1 cellular context compared by ENCODE assay signal in the genomic region with DNA sequence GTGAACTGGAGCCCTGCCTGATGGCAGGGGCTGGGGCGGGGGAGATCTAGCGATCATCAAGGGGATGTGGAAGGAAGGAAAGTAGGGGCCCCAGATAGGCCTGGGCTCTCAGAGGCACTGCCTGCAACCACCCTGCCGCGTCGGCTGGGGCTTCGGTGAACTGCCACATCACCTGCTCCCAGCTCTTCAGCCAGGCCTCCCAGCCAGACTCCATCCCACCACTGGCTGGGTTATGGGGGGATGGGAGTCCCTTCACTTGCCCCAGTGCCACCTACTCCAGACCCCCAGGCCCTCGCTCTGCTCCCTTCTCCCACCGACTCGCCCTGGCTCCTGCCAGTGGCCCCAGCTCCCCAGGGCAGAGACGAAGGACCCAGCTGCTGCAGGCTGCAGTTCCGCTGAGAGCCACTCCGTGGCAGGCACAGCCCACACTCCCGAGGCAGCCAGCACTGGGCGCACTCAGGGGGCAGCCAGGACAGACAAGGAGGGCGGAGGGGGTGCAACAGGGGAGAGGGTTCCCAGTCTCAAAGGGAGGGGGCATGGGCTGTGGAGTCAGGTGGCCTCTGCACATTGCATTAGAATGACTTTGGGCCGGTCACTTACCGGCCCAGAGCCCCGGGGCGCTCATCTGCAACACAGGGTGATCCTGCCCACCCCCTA.
TF ChIP-seq lines count a peak whose summit lies in the region.

No MANE protein-coding gene starts in this region.

TF ChIP-seq in HepG2, 621 proteins besides CTCF, POLR2A, EP300 and RAD21 (continued from another document):
- peak; percentile 26 for TF ChIP-seq ZNF687 (CRISPR knock-in tag; IDR thresholded peaks at IDR 0.05)
- TF ChIP-seq ZNF225 (CRISPR knock-in tag; IDR thresholded peaks at IDR 0.05) = 0 out of 2 replicates have a peak, but pooled peaks have one; percentile 18
- no peak for TF ChIP-seq KAT7 (CRISPR knock-in tag; IDR thresholded peaks at IDR 0.05; ENCODE audit: borderline replicate concordance)
- TF ChIP-seq NFKB2 (CRISPR knock-in tag; IDR thresholded peaks at IDR 0.05; ENCODE audit: borderline replicate concordance) = no peak
- no peak for TF ChIP-seq ZSCAN12 (CRISPR knock-in tag; IDR thresholded peaks at IDR 0.05)
- peak; percentile 20; the same call in 1 of the 2 replicates for TF ChIP-seq SP2 (CRISPR knock-in tag; IDR thresholded peaks at IDR 0.05)
- TF ChIP-seq RAD51 (IDR thresholded peaks at IDR 0.05; ENCODE audit: borderline replicate concordance) = no peak
- TF ChIP-seq STAG1 (CRISPR knock-in tag; IDR thresholded peaks at IDR 0.05) = peak; percentile 92
- TF ChIP-seq THYN1 (CRISPR knock-in tag; IDR thresholded peaks at IDR 0.05; ENCODE audit: borderline replicate concordance, low read depth) = no peak
- no peak for TF ChIP-seq ZNF709 (CRISPR knock-in tag; IDR thresholded peaks at IDR 0.05)
- no peak for TF ChIP-seq ZNF614 (CRISPR knock-in tag; IDR thresholded peaks at IDR 0.05; ENCODE audit: borderline replicate concordance)
- no peak for TF ChIP-seq RFXANK (CRISPR knock-in tag; IDR thresholded peaks at IDR 0.05)
- TF ChIP-seq ZNF567 (CRISPR knock-in tag; IDR thresholded peaks at IDR 0.05; ENCODE audit: borderline replicate concordance) = no peak
- no peak for TF ChIP-seq ZC3H4 (CRISPR knock-in tag; IDR thresholded peaks at IDR 0.05; ENCODE audit: borderline replicate concordance)
- no peak for TF ChIP-seq RFX1 (IDR thresholded peaks at IDR 0.05)
- TF ChIP-seq ZMYM4 (CRISPR knock-in tag; IDR thresholded peaks at IDR 0.05) = no peak
- no peak for TF ChIP-seq ZNF331 (CRISPR knock-in tag; IDR thresholded peaks at IDR 0.05)
- TF ChIP-seq ZNF367 (CRISPR knock-in tag; IDR thresholded peaks at IDR 0.05; ENCODE audit: borderline replicate concordance) = no peak
- TF ChIP-seq NRL (CRISPR knock-in tag; IDR thresholded peaks at IDR 0.05; ENCODE audit: borderline replicate concordance) = 0 out of 2 replicates have a peak, but pooled peaks have one; percentile 50
- TF ChIP-seq PBX2 (CRISPR knock-in tag; IDR thresholded peaks at IDR 0.05) = no peak
- TF ChIP-seq, protein P1, sequence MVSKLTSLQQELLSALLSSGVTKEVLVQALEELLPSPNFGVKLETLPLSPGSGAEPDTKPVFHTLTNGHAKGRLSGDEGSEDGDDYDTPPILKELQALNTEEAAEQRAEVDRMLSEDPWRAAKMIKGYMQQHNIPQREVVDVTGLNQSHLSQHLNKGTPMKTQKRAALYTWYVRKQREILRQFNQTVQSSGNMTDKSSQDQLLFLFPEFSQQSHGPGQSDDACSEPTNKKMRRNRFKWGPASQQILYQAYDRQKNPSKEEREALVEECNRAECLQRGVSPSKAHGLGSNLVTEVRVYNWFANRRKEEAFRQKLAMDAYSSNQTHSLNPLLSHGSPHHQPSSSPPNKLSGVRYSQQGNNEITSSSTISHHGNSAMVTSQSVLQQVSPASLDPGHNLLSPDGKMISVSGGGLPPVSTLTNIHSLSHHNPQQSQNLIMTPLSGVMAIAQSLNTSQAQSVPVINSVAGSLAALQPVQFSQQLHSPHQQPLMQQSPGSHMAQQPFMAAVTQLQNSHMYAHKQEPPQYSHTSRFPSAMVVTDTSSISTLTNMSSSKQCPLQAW (CRISPR knock-in tag; IDR thresholded peaks at IDR 0.05) = 0 out of 2 replicates have a peak, but pooled peaks have one; percentile 33
- TF ChIP-seq NR2F2 (IDR thresholded peaks at IDR 0.05; ENCODE audit: borderline replicate concordance, low read depth) = no peak
- no peak for TF ChIP-seq ZBTB20 (CRISPR knock-in tag; IDR thresholded peaks at IDR 0.05; ENCODE audit: borderline replicate concordance, low read depth)
- TF ChIP-seq ZNF552 (CRISPR knock-in tag; IDR thresholded peaks at IDR 0.05; ENCODE audit: borderline replicate concordance) = no peak
- TF ChIP-seq MAZ (IDR thresholded peaks at IDR 0.05; ENCODE audit: borderline replicate concordance, low read depth, low read length) = no peak
- TF ChIP-seq MAZ (CRISPR knock-in tag; IDR thresholded peaks at IDR 0.05; ENCODE audit: low read depth) = no peak
- TF ChIP-seq YEATS2 (CRISPR knock-in tag; IDR thresholded peaks at IDR 0.05; ENCODE audit: borderline replicate concordance) = no peak
- peak; percentile 64 for TF ChIP-seq XRCC5 (optimal IDR thresholded peaks at IDR 0.05; ENCODE audit: low read length)
- no peak for TF ChIP-seq BRD4 (CRISPR knock-in tag; IDR thresholded peaks at IDR 0.05)
- TF ChIP-seq, protein P2, sequence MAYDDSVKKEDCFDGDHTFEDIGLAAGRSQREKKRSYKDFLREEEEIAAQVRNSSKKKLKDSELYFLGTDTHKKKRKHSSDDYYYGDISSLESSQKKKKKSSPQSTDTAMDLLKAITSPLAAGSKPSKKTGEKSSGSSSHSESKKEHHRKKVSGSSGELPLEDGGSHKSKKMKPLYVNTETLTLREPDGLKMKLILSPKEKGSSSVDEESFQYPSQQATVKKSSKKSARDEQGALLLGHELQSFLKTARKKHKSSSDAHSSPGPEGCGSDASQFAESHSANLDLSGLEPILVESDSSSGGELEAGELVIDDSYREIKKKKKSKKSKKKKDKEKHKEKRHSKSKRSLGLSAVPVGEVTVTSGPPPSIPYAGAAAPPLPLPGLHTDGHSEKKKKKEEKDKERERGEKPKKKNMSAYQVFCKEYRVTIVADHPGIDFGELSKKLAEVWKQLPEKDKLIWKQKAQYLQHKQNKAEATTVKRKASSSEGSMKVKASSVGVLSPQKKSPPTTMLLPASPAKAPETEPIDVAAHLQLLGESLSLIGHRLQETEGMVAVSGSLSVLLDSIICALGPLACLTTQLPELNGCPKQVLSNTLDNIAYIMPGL (CRISPR knock-in tag; IDR thresholded peaks at IDR 0.05; ENCODE audit: borderline replicate concordance in 1 of 2, low read depth in 1 of 2) = 0 out of 4 replicates have a peak, but pooled peaks of 1 of the 2 experiments have one; percentile 29
- no peak for TF ChIP-seq NR2F6 (IDR thresholded peaks at IDR 0.05)
- no peak for TF ChIP-seq NR2F6 (CRISPR knock-in tag; IDR thresholded peaks at IDR 0.05)
- no peak for TF ChIP-seq ZNF30 (CRISPR knock-in tag; IDR thresholded peaks at IDR 0.05)
- no peak for TF ChIP-seq DNMT3B (CRISPR knock-in tag; conservative IDR thresholded peaks at IDR 0.05)
- no peak for TF ChIP-seq ZGPAT (CRISPR knock-in tag; IDR thresholded peaks at IDR 0.05)
